Comparison of ENCODE assay signal across 28 cellular contexts in genomic region chr12:130454296-130454695, GRCh38.
"Had no signal": no experiment of that assay in that cellular context is flagged by ENCODE, and none has a peak within 500 bp of the region (broad histone marks: within the 10 kb centered on the region; RNA-seq: fewer than 3 reads in every experiment).

No MANE protein-coding gene starts in this region.

- H3K9me3 ChIP-seq: colonic mucosa, esophagus muscularis mucosa, esophagus squamous epithelium, gastrocnemius medialis, gastroesophageal sphincter, heart left ventricle, heart right ventricle had no signal

- H3K36me3 ChIP-seq: colonic mucosa, esophagus muscularis mucosa, esophagus squamous epithelium, gastrocnemius medialis, gastroesophageal sphincter, heart left ventricle, heart right ventricle had no signal

- FAIRE-seq: colon, endometrium, endothelial cell of umbilical vein, frontal cortex had no signal

- H3K27ac Mint-ChIP-seq: dendritic cell treated with granulocyte-macrophage colony-stimulating factor and Interleukin-4, amounts not matched to agents 40 ng/mL and 50 ng/mL, for 4 days; effector memory CD8-positive, alpha-beta T cell; endodermal cell had no signal

- H3K27ac ChIP-seq: colonic mucosa, coronary artery, epithelial cell of prostate, esophagus muscularis mucosa, esophagus squamous epithelium, foreskin keratinocyte, gastrocnemius medialis, gastroesophageal sphincter, heart left ventricle, heart right ventricle had no signal

- H3K27me3 Mint-ChIP-seq: dendritic cell treated with granulocyte-macrophage colony-stimulating factor and Interleukin-4, amounts not matched to agents 40 ng/mL and 50 ng/mL, for 4 days; effector memory CD8-positive, alpha-beta T cell had no signal

- DNase-seq: colonic mucosa; cortex of kidney; dermis blood vessel endothelial cell; dorsolateral prefrontal cortex; effector CD4-positive, alpha-beta T cell; effector CD8-positive, alpha-beta T cell; effector memory CD4-positive, alpha-beta T cell; effector memory CD8-positive, alpha-beta T cell; endodermal cell; erythroblast; esophagus squamous epithelium; foreskin fibroblast; foreskin keratinocyte; foreskin melanocyte; gastrocnemius medialis; glutamatergic neuron; head of caudate nucleus; heart left ventricle; heart right ventricle had no signal

- H3K4me3 Mint-ChIP-seq: dendritic cell treated with granulocyte-macrophage colony-stimulating factor and Interleukin-4, amounts not matched to agents 40 ng/mL and 50 ng/mL, for 4 days; effector memory CD8-positive, alpha-beta T cell; endodermal cell had no signal

- H3K9me3 Mint-ChIP-seq: dendritic cell treated with granulocyte-macrophage colony-stimulating factor and Interleukin-4, amounts not matched to agents 40 ng/mL and 50 ng/mL, for 4 days; effector memory CD8-positive, alpha-beta T cell; endodermal cell had no signal

- H3K4me1 Mint-ChIP-seq: endodermal cell had no signal

- H3K4me3 ChIP-seq: colonic mucosa, coronary artery, dorsolateral prefrontal cortex, esophagus muscularis mucosa, esophagus squamous epithelium, gastrocnemius medialis, gastroesophageal sphincter, heart left ventricle, heart right ventricle had no signal

- H3K27me3 ChIP-seq: colonic mucosa, foreskin keratinocyte, gastrocnemius medialis had no signal

- H3K4me1 ChIP-seq: colonic mucosa, esophagus squamous epithelium, foreskin keratinocyte, gastrocnemius medialis, gastroesophageal sphincter, heart right ventricle had no signal
